13 cellular contexts compared by ENCODE assay signal in genomic region chr13:40644838-40645620, GRCh38. TPM values are rescaled to one million over a fixed set of nuclear protein-coding genes. Genes with fewer than 3 reads are reported as not detected.
DNase-seq lines count a peak whose midpoint lies in the region; ATAC-seq and TF ChIP-seq lines count a peak whose summit lies in the region.
"Had no signal": no experiment of that assay in that cellular context is flagged by ENCODE, and none has a peak within 500 bp of the region (broad histone marks: within the 10 kb centered on the region; RNA-seq: fewer than 3 reads in every experiment).

No MANE protein-coding gene starts in this region.

- DNase-seq in left ventricle myocardium inferior (no peak), right atrium auricular region (ENCODE audit: low spot score) (no peak), mesenchymal stem cell (no peak), type B pancreatic cell (ENCODE audit: extremely low spot score, unreplicated experiment) (no peak), NCI-H1417 treated with DMSO at 0.1 percent for 48 hours (lab: John Stamatoyannopoulos, UW) (no peak)
- DNase-seq in activated naive CD8-positive, alpha-beta T cell treated with anti-CD3 and anti-CD28 coated beads, Interleukin-2, amount 10 ng/mL, durations not matched to agents 7 days and 5 days, result no peak
- DNase-seq: heart right ventricle, NCI-H1048, Peyer's patch had no signal

- no peak overlapping the region for H3K4ac ChIP-seq in mesenchymal stem cell (ENCODE audit: low read depth in 1 of 2, low read length in 2 of 2)

- H3K36me3 Mint-ChIP-seq in activated naive CD8-positive, alpha-beta T cell treated with anti-CD3 and anti-CD28 coated beads, Interleukin-2, amount 10 ng/mL, durations not matched to agents 7 days and 5 days, result peaks cover 22% of the 10 kb centered on the region
- H3K36me3 Mint-ChIP-seq in type B pancreatic cell, result peaks cover 6% of the 10 kb centered on the region

- H3K4me2 ChIP-seq in mesenchymal stem cell (ENCODE audit: low read length, poor library complexity, severe bottlenecking), result no peak overlapping the region

- H3K27me3 ChIP-seq in left ventricle myocardium inferior (ENCODE audit: low read depth), result no peaks in the 10 kb centered on the region
- H3K27me3 ChIP-seq in right atrium auricular region, result no peaks in the 10 kb centered on the region
- H3K27me3 ChIP-seq in mesenchymal stem cell (ENCODE audit: control insufficient read depth in 1 of 2, insufficient read depth in 1 of 2, low read length in 2 of 2), result no peaks in the 10 kb centered on the region
- H3K27me3 ChIP-seq: heart right ventricle, Peyer's patch had no signal

- no peak for TF ChIP-seq CTCF in left ventricle myocardium inferior (IDR thresholded peaks at IDR 0.05; ENCODE audit: borderline replicate concordance)
- no peak for TF ChIP-seq CTCF in right atrium auricular region (IDR thresholded peaks at IDR 0.05)
- TF ChIP-seq CTCF in type B pancreatic cell (conservative IDR thresholded peaks at IDR 0.05), result no peak

- H3K27ac ChIP-seq in left ventricle myocardium inferior (replicated peaks) (peak overlapping the region; percentile 1), right atrium auricular region (peak overlapping the region in 1 of 2 donors; percentile 36), mesenchymal stem cell (ENCODE audit: low read length, poor library complexity, severe bottlenecking) (no peak overlapping the region)

- H3K27me3 Mint-ChIP-seq in activated naive CD8-positive, alpha-beta T cell treated with anti-CD3 and anti-CD28 coated beads, Interleukin-2, amount 10 ng/mL, durations not matched to agents 7 days and 5 days, result no peaks in the 10 kb centered on the region
- H3K27me3 Mint-ChIP-seq in type B pancreatic cell, result no peaks in the 10 kb centered on the region

- no peak overlapping the region for H3K18ac ChIP-seq in mesenchymal stem cell (ENCODE audit: low read depth in 1 of 2, low read length in 2 of 2)

- H3K9me3 ChIP-seq in left ventricle myocardium inferior (replicated peaks) (no peaks in the 10 kb centered on the region), right atrium auricular region (no peaks in the 10 kb centered on the region), mesenchymal stem cell (ENCODE audit: control insufficient read depth, low read length) (no peaks in the 10 kb centered on the region)
- H3K9me3 ChIP-seq: heart right ventricle, Peyer's patch had no signal

- H3K9ac ChIP-seq in mesenchymal stem cell (ENCODE audit: low read length), result peak overlapping the region; percentile 35

- peaks cover 1% of the 10 kb centered on the region for H3K9me3 Mint-ChIP-seq in activated naive CD8-positive, alpha-beta T cell treated with anti-CD3 and anti-CD28 coated beads, Interleukin-2, amount 10 ng/mL, durations not matched to agents 7 days and 5 days
- H3K9me3 Mint-ChIP-seq in type B pancreatic cell, result no peaks in the 10 kb centered on the region
- H3K9me3 Mint-ChIP-seq: CD14-positive monocyte, neural crest cell had no signal

- H3K4me3 Mint-ChIP-seq in activated naive CD8-positive, alpha-beta T cell treated with anti-CD3 and anti-CD28 coated beads, Interleukin-2, amount 10 ng/mL, durations not matched to agents 7 days and 5 days, result peak overlapping the region; percentile 59
- H3K4me3 Mint-ChIP-seq in type B pancreatic cell, result no peak overlapping the region
- H3K4me3 Mint-ChIP-seq: CD14-positive monocyte, neural crest cell had no signal

- H2AFZ ChIP-seq in mesenchymal stem cell (ENCODE audit: low read depth, low read length), result no peak overlapping the region

- H4K91ac ChIP-seq in mesenchymal stem cell (ENCODE audit: low read length), result no peak overlapping the region

- H4K8ac ChIP-seq in mesenchymal stem cell (ENCODE audit: low read length), result no peak overlapping the region

- no peak overlapping the region for H2BK12ac ChIP-seq in mesenchymal stem cell (ENCODE audit: low read length in 2 of 2)

- WGBS in mesenchymal stem cell, result 97% methylated on average over 2 of the region's 3 CpGs

- intact Hi-C loops in left ventricle myocardium inferior (cut with micrococcal nuclease), result no loop called here

- H3K4me1 Mint-ChIP-seq in activated naive CD8-positive, alpha-beta T cell treated with anti-CD3 and anti-CD28 coated beads, Interleukin-2, amount 10 ng/mL, durations not matched to agents 7 days and 5 days, result peaks cover 84% of the 10 kb centered on the region
- H3K4me1 Mint-ChIP-seq in type B pancreatic cell (ENCODE audit: unreplicated experiment), result peaks cover 32% of the 10 kb centered on the region

- peak overlapping the region; percentile 53 for H3K27ac Mint-ChIP-seq in activated naive CD8-positive, alpha-beta T cell treated with anti-CD3 and anti-CD28 coated beads, Interleukin-2, amount 10 ng/mL, durations not matched to agents 7 days and 5 days
- H3K27ac Mint-ChIP-seq in type B pancreatic cell, result peak overlapping the region; percentile 47
- H3K27ac Mint-ChIP-seq: CD14-positive monocyte had no signal

- peak; percentile 45 for ATAC-seq in activated naive CD8-positive, alpha-beta T cell treated with anti-CD3 and anti-CD28 coated beads, Interleukin-2, amount 10 ng/mL, durations not matched to agents 7 days and 5 days (ENCODE audit: low read depth)
- ATAC-seq in GM21515 (IDR thresholded peaks at IDR 0.05; ENCODE audit: unreplicated experiment) (no peak), HG03095 (IDR thresholded peaks at IDR 0.05; ENCODE audit: unreplicated experiment) (no peak)

- H3K79me1 ChIP-seq in mesenchymal stem cell (replicated peaks; ENCODE audit: low read length, poor library complexity, severe bottlenecking), result peaks cover 23% of the 10 kb centered on the region

- H3K4me1 ChIP-seq in left ventricle myocardium inferior (peaks cover 85% of the 10 kb centered on the region), right atrium auricular region (peaks cover 0 to 58% of the 10 kb centered on the region in 2 donors), mesenchymal stem cell (ENCODE audit: control insufficient read depth, insufficient read depth, low read depth, low read length) (peaks cover under 1% of the 10 kb centered on the region)

- H2BK15ac ChIP-seq in mesenchymal stem cell (ENCODE audit: low read depth, poor library complexity, severe bottlenecking), result no peak overlapping the region

- H2BK5ac ChIP-seq in mesenchymal stem cell (ENCODE audit: low read depth, low read length, poor library complexity, severe bottlenecking), result no peak overlapping the region

- no peaks in the 10 kb centered on the region for H3K36me3 ChIP-seq in left ventricle myocardium inferior
- H3K36me3 ChIP-seq in right atrium auricular region, result no peaks in the 10 kb centered on the region
- H3K36me3 ChIP-seq in mesenchymal stem cell (ENCODE audit: control insufficient read depth in 1 of 2, insufficient read depth in 2 of 2, low read depth in 1 of 2, low read length in 2 of 2), result no peaks in the 10 kb centered on the region
- H3K36me3 ChIP-seq: heart right ventricle, Peyer's patch had no signal

- H2BK120ac ChIP-seq in mesenchymal stem cell (ENCODE audit: low read depth, low read length), result no peak overlapping the region

- H2AK5ac ChIP-seq in mesenchymal stem cell (ENCODE audit: low read length, severe bottlenecking), result no peak overlapping the region

- POLR2A ChIA-PET in activated naive CD8-positive, alpha-beta T cell treated with anti-CD3 and anti-CD28 coated beads, Interleukin-2, amount 10 ng/mL, durations not matched to agents 7 days and 5 days (lab: Charles Lee), result interaction anchor here (1.3 kb wide), 1 partner anchor 19 kb away, joined by 4 read pairs; no protein-coding TSS in a partner anchor

- H3K23ac ChIP-seq in mesenchymal stem cell (ENCODE audit: low read length in 2 of 2), result no peak overlapping the region

- H3K14ac ChIP-seq in mesenchymal stem cell (ENCODE audit: low read length in 2 of 2), result no peak overlapping the region

- H3K4me3 ChIP-seq in left ventricle myocardium inferior (peak overlapping the region; percentile 3), right atrium auricular region (no peak overlapping the region), mesenchymal stem cell (ENCODE audit: insufficient read depth in 1 of 2, low read depth in 1 of 2, low read length in 2 of 2) (peak overlapping the region in 1 of 2 experiments; percentile 44)
- H3K4me3 ChIP-seq: heart right ventricle, Peyer's patch had no signal

RNA-seq across cellular contexts. Expression of gene FOXO1, which starts 21.4 kb away (rescaled TPM):
- total RNA-seq in left ventricle myocardium inferior (13.2 TPM), right atrium auricular region (10 to 100 TPM; 17.3 to 32.7 TPM), type B pancreatic cell (ENCODE audit: low replicate concordance) (16.9 and 21.5 TPM in 2 replicates)
- total RNA-seq in activated naive CD8-positive, alpha-beta T cell treated with anti-CD3 and anti-CD28 coated beads, Interleukin-2, amount 10 ng/mL, durations not matched to agents 7 days and 5 days, result 10 to 100 TPM; 36.7 to 39.8 TPM
- 1.2 TPM for polyA plus RNA-seq in mesenchymal stem cell (2013, experiment 1 of 2)
- 1.1 TPM for polyA plus RNA-seq in mesenchymal stem cell (2013, experiment 2 of 2)
